Comparison of ENCODE assay signal across 9 cellular contexts in the genomic region with DNA sequence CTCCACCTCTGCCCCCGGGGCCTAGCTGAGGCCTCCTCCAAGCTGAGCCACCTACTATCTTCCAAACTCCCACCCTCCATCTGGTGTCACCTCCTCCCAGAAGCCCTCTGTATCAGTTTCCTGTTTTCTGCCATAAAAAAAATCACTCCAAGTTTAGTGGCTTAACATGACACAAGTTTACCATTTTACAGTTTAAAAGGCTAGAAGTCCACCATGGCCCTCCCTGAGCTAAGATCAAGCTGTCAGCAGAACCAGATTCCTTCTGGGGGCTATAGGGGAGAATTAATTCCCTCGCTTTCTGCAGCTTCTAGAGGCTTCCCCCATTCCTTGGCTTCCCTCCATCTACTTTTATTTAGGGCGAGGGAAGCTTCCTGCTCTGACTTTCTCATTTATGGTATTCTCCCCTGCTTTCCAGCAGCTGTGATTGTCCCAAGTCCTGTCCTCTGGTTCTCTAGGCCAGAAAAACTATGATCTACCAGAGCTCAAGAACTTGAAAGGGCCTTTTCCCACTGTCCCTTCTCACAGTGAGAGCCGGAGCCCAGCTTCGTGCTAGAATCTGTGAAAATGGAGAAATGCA. TPM values are rescaled to one million over a fixed set of nuclear protein-coding genes. Genes with fewer than 3 reads are reported as not detected.
DNase-seq lines count a peak whose midpoint lies in the region; ATAC-seq, FAIRE-seq and TF ChIP-seq lines count a peak whose summit lies in the region.
"Had no signal": no experiment of that assay in that cellular context is flagged by ENCODE, and none has a peak within 500 bp of the region (broad histone marks: within the 10 kb centered on the region; RNA-seq: fewer than 3 reads in every experiment).

No MANE protein-coding gene starts in this region.

- no peak for ATAC-seq in activated CD8-positive, alpha-beta memory T cell treated with anti-CD3 and anti-CD28 coated beads, Interleukin-2, amount 10 ng/mL, durations not matched to agents 7 days and 5 days
- ATAC-seq in HG03039 (IDR thresholded peaks at IDR 0.05; ENCODE audit: unreplicated experiment), result no peak

- H3K4me2 ChIP-seq in endothelial cell of umbilical vein (ENCODE audit: insufficient read depth, low read length) (no peak overlapping the region), smooth muscle cell (no peak overlapping the region)

- H2AFZ ChIP-seq in endothelial cell of umbilical vein (ENCODE audit: low read depth, low read length) (peak overlapping the region; percentile 48), smooth muscle cell (ENCODE audit: low read depth) (peak overlapping the region; percentile 75)

- no peaks in the 10 kb centered on the region for H3K27me3 Mint-ChIP-seq in activated CD8-positive, alpha-beta memory T cell treated with anti-CD3 and anti-CD28 coated beads, Interleukin-2, amount 10 ng/mL, durations not matched to agents 7 days and 5 days

- FAIRE-seq in endothelial cell of umbilical vein (lab: Jason Lieb, UNC), result peak; percentile 38

- CTCF ChIA-PET in activated CD8-positive, alpha-beta memory T cell treated with anti-CD3 and anti-CD28 coated beads, Interleukin-2, amount 10 ng/mL, durations not matched to agents 7 days and 5 days (lab: Charles Lee), result interaction anchor here (0.7 to 5.7 kb wide), 22 partner anchors 10 to 473 kb away, joined by 3 to 75 read pairs (median 8); a partner anchor contains a TSS
- CTCF ChIA-PET in RWPE1 (lab: Yijun Ruan, JAX) (interaction anchor here (0.7 to 1.0 kb wide), 2 partner anchors 12 to 19 kb away, joined by 3 to 7 read pairs; no protein-coding TSS in a partner anchor), endothelial cell of umbilical vein (lab: Charles Lee) (interaction anchor here (0.9 to 9.3 kb wide), 11 partner anchors 11 to 334 kb away, joined by 3 to 140 read pairs (median 5); a partner anchor contains a TSS)

- H3K4me1 ChIP-seq in endothelial cell of umbilical vein (ENCODE audit: control insufficient read depth, extremely low read depth, insufficient read depth, low read length) (peaks cover 13% of the 10 kb centered on the region), smooth muscle cell (ENCODE audit: low read depth) (no peaks in the 10 kb centered on the region)

- BruUV-seq in endothelial cell of umbilical vein (replicated peaks; lab: Mats Ljungman, UMichigan), result no TSS peak

- no peak overlapping the region for H3K4me3 Mint-ChIP-seq in activated CD8-positive, alpha-beta memory T cell treated with anti-CD3 and anti-CD28 coated beads, Interleukin-2, amount 10 ng/mL, durations not matched to agents 7 days and 5 days

- no peaks in the 10 kb centered on the region for H3K9me1 ChIP-seq in endothelial cell of umbilical vein (replicated peaks; ENCODE audit: control insufficient read depth, extremely low read depth, insufficient read depth, low read length)

- intact Hi-C loops in endothelial cell of umbilical vein (cut with micrococcal nuclease), result no loop called here

- no peaks in the 10 kb centered on the region for H3K36me3 ChIP-seq in endothelial cell of umbilical vein (ENCODE audit: control insufficient read depth in 2 of 2, extremely low read depth in 1 of 2, insufficient read depth in 2 of 2, low read length in 2 of 2)
- H3K36me3 ChIP-seq in smooth muscle cell (ENCODE audit: low read depth), result no peaks in the 10 kb centered on the region

- TF ChIP-seq CTCF in RWPE1 (conservative IDR thresholded peaks at IDR 0.05; ENCODE audit: low read depth) (no peak), endothelial cell of umbilical vein (IDR thresholded peaks at IDR 0.05; ENCODE audit: extremely low read depth in 1 of 2, insufficient read depth in 1 of 2, low read depth in 1 of 2, low read length in 2 of 2) (no peak), smooth muscle cell (IDR thresholded peaks at IDR 0.05; ENCODE audit: borderline replicate concordance, insufficient read depth, poor library complexity, severe bottlenecking) (no peak)

- 66% methylated on average over 5 of the region's 5 CpGs for WGBS in smooth muscle cell (ENCODE audit: low lambda C conversion rate)

- H3K79me2 ChIP-seq in endothelial cell of umbilical vein (ENCODE audit: control insufficient read depth, insufficient read depth, low read length), result no peaks in the 10 kb centered on the region
- no peaks in the 10 kb centered on the region for H3K79me2 ChIP-seq in smooth muscle cell (ENCODE audit: low read depth)

- H4K20me1 ChIP-seq in endothelial cell of umbilical vein (replicated peaks; ENCODE audit: control insufficient read depth, extremely low read depth, insufficient read depth, low read length) (no peaks in the 10 kb centered on the region), smooth muscle cell (ENCODE audit: low read depth) (no peaks in the 10 kb centered on the region)

- no peak for TF ChIP-seq POLR2A in endothelial cell of umbilical vein (IDR thresholded peaks at IDR 0.05; ENCODE audit: low read depth, low read length)

- peak overlapping the region; percentile 63 for H3K27ac Mint-ChIP-seq in activated CD8-positive, alpha-beta memory T cell treated with anti-CD3 and anti-CD28 coated beads, Interleukin-2, amount 10 ng/mL, durations not matched to agents 7 days and 5 days

- H3F3A ChIP-seq in smooth muscle cell (ENCODE audit: low read depth), result peaks cover 10% of the 10 kb centered on the region

- no peak overlapping the region for H3K9ac ChIP-seq in endothelial cell of umbilical vein (replicated peaks; ENCODE audit: extremely low read depth, insufficient read depth, low read length)
- no peak overlapping the region for H3K9ac ChIP-seq in smooth muscle cell (ENCODE audit: low read depth)

- no peaks in the 10 kb centered on the region for H3K27me3 ChIP-seq in endothelial cell of umbilical vein (ENCODE audit: control insufficient read depth in 2 of 2, insufficient read depth in 2 of 2, low read length in 2 of 2)
- no peaks in the 10 kb centered on the region for H3K27me3 ChIP-seq in smooth muscle cell (ENCODE audit: low read depth)

- POLR2A ChIA-PET in RWPE1 (lab: Yijun Ruan, JAX; ENCODE audit: low non-redundant PET), result no interaction called here
- POLR2A ChIA-PET in endothelial cell of umbilical vein (lab: Charles Lee), result no interaction called here

- H3K9me3 Mint-ChIP-seq in activated CD8-positive, alpha-beta memory T cell treated with anti-CD3 and anti-CD28 coated beads, Interleukin-2, amount 10 ng/mL, durations not matched to agents 7 days and 5 days (ENCODE audit: low read depth), result no peaks in the 10 kb centered on the region

- H3K9me3 ChIP-seq in endothelial cell of umbilical vein (replicated peaks; ENCODE audit: control insufficient read depth, insufficient read depth, low read length) (no peaks in the 10 kb centered on the region), smooth muscle cell (replicated peaks; ENCODE audit: low read depth) (no peaks in the 10 kb centered on the region)

- H3K4me3 ChIP-seq in endothelial cell of umbilical vein (replicated peaks in 1 of 3; ENCODE audit: insufficient read depth in 1 of 3, low read depth in 1 of 3, low read length in 3 of 3) (no peak overlapping the region), smooth muscle cell (no peak overlapping the region)

- H3K4me1 Mint-ChIP-seq in activated CD8-positive, alpha-beta memory T cell treated with anti-CD3 and anti-CD28 coated beads, Interleukin-2, amount 10 ng/mL, durations not matched to agents 7 days and 5 days, result peaks cover 21% of the 10 kb centered on the region

- H3K36me3 Mint-ChIP-seq in activated CD8-positive, alpha-beta memory T cell treated with anti-CD3 and anti-CD28 coated beads, Interleukin-2, amount 10 ng/mL, durations not matched to agents 7 days and 5 days, result no peaks in the 10 kb centered on the region

- dilution Hi-C loops in endothelial cell of umbilical vein (cut with MboI; ENCODE audit: extremely low pct_ligation_motif_present, low sequenced_read_pairs), result no loop called here

- H3K27ac ChIP-seq in RWPE1 (peak overlapping the region; percentile 37), endothelial cell of umbilical vein (ENCODE audit: insufficient read depth, low read depth, low read length) (no peak overlapping the region), smooth muscle cell (ENCODE audit: low read depth) (peak overlapping the region; percentile 65)

- no peak for DNase-seq in activated CD8-positive, alpha-beta memory T cell treated with anti-CD3 and anti-CD28 coated beads, Interleukin-2, amount 10 ng/mL, durations not matched to agents 7 days and 5 days
- DNase-seq in activated CD8-positive, alpha-beta memory T cell treated with anti-CD3 and anti-CD28 coated beads, Interleukin-2, amount 50 U/mL, for 4 hours, result no peak
- no peak for DNase-seq in RWPE1 (ENCODE audit: low spot score)
- no peak for DNase-seq in endothelial cell of umbilical vein (ENCODE audit: low read depth, low spot score)
- DNase-seq in smooth muscle cell (lab: John Stamatoyannopoulos, UW; ENCODE audit: unreplicated experiment), result no peak
- no peak for DNase-seq in iPS-NIHi11 (ENCODE audit: low spot score)
- no peak for DNase-seq in GOT3 (lab: John Stamatoyannopoulos, UW)
- DNase-seq: SHP77 treated with DMSO at 0.1 percent for 48 hours had no signal

RNA-seq across cellular contexts. Expression of a gene that starts 4.3 kb away (rescaled TPM):
- total RNA-seq in activated CD8-positive, alpha-beta memory T cell treated with anti-CD3 and anti-CD28 coated beads, Interleukin-2, amount 10 ng/mL, durations not matched to agents 7 days and 5 days, result not detected
- total RNA-seq in endothelial cell of umbilical vein, result 2.8 and 3.3 TPM in 2 replicates
- 1.9 and 2.2 TPM in 2 replicates for polyA plus RNA-seq in endothelial cell of umbilical vein
- polyA plus RNA-seq in endothelial cell of umbilical vein (2011; cell fraction: cytosol; rRNA removed), result 1.8 and 2.2 TPM in 2 replicates
- polyA plus RNA-seq in endothelial cell of umbilical vein (2011; cell fraction: nucleus; rRNA removed), result 1.6 and 1.9 TPM in 2 replicates
- 0.30 and 0.75 TPM in 2 replicates for polyA plus RNA-seq in endothelial cell of umbilical vein (2012)
- polyA minus RNA-seq in endothelial cell of umbilical vein, result 1.1 and 2.3 TPM in 2 replicates
- polyA minus RNA-seq in endothelial cell of umbilical vein (2011; cell fraction: cytosol; rRNA and poly(A)+ RNA removed), result not detected
- 0.24 and 0.38 TPM in 2 replicates for polyA minus RNA-seq in endothelial cell of umbilical vein (2011; cell fraction: nucleus; rRNA and poly(A)+ RNA removed)
- total RNA-seq in smooth muscle cell, result not detected in 2 replicates
- 0.22 TPM in 1 of 2 replicates, not detected in the other for polyA plus RNA-seq in smooth muscle cell

RNA-seq across cellular contexts. Expression of a gene that starts 23.3 kb away (rescaled TPM):
- 100 to 1,000 TPM; 156 to 287 TPM for total RNA-seq in activated CD8-positive, alpha-beta memory T cell treated with anti-CD3 and anti-CD28 coated beads, Interleukin-2, amount 10 ng/mL, durations not matched to agents 7 days and 5 days
- total RNA-seq in endothelial cell of umbilical vein, result 20.1 and 26.3 TPM in 2 replicates
- 7.4 and 8.0 TPM in 2 replicates for polyA plus RNA-seq in endothelial cell of umbilical vein
- 5.1 and 5.7 TPM in 2 replicates for polyA plus RNA-seq in endothelial cell of umbilical vein (2011; cell fraction: cytosol; rRNA removed)
- 33.9 and 47.2 TPM in 2 replicates for polyA plus RNA-seq in endothelial cell of umbilical vein (2011; cell fraction: nucleus; rRNA removed)
- 11.6 and 14.4 TPM in 2 replicates for polyA plus RNA-seq in endothelial cell of umbilical vein (2012)
- 14.2 and 18.8 TPM in 2 replicates for polyA minus RNA-seq in endothelial cell of umbilical vein
- polyA minus RNA-seq in endothelial cell of umbilical vein (2011; cell fraction: cytosol; rRNA and poly(A)+ RNA removed), result 17.2 TPM
- 33.6 and 37.9 TPM in 2 replicates for polyA minus RNA-seq in endothelial cell of umbilical vein (2011; cell fraction: nucleus; rRNA and poly(A)+ RNA removed)
- total RNA-seq in smooth muscle cell, result 3.5 and 21.4 TPM in 2 replicates
- 4.2 and 5.8 TPM in 2 replicates for polyA plus RNA-seq in smooth muscle cell

RNA-seq across cellular contexts. Expression of a gene that starts 34.1 kb away (rescaled TPM):
- 100 to 1,000 TPM; 127 to 149 TPM for total RNA-seq in activated CD8-positive, alpha-beta memory T cell treated with anti-CD3 and anti-CD28 coated beads, Interleukin-2, amount 10 ng/mL, durations not matched to agents 7 days and 5 days
- total RNA-seq in endothelial cell of umbilical vein, result 101 and 109 TPM in 2 replicates
- polyA plus RNA-seq in endothelial cell of umbilical vein, result 105 and 107 TPM in 2 replicates
- polyA plus RNA-seq in endothelial cell of umbilical vein (2011; cell fraction: cytosol; rRNA removed), result 79.8 and 103 TPM in 2 replicates
- 233 and 249 TPM in 2 replicates for polyA plus RNA-seq in endothelial cell of umbilical vein (2011; cell fraction: nucleus; rRNA removed)
- 83.3 and 94.7 TPM in 2 replicates for polyA plus RNA-seq in endothelial cell of umbilical vein (2012)
- 239 and 250 TPM in 2 replicates for polyA minus RNA-seq in endothelial cell of umbilical vein
- polyA minus RNA-seq in endothelial cell of umbilical vein (2011; cell fraction: cytosol; rRNA and poly(A)+ RNA removed), result 66.9 TPM
- 262 and 391 TPM in 2 replicates for polyA minus RNA-seq in endothelial cell of umbilical vein (2011; cell fraction: nucleus; rRNA and poly(A)+ RNA removed)
- total RNA-seq in smooth muscle cell, result 278 and 291 TPM in 2 replicates
- polyA plus RNA-seq in smooth muscle cell, result 222 and 253 TPM in 2 replicates
